19 cellular contexts compared by ENCODE assay signal in genomic region chr2:179917272-179917671, GRCh38. TPM values are rescaled to one million over a fixed set of nuclear protein-coding genes. Genes with fewer than 3 reads are reported as not detected.
A peak's percentile ranks its signal among the peaks of the same experiment; 100 is the strongest.
DNase-seq lines count a peak whose midpoint lies in the region; ATAC-seq and TF ChIP-seq lines count a peak whose summit lies in the region.
"Had no signal": no experiment of that assay in that cellular context is flagged by ENCODE, and none has a peak within 500 bp of the region (broad histone marks: within the 10 kb centered on the region; RNA-seq: fewer than 3 reads in every experiment).

No MANE protein-coding gene starts in this region.

- no peak overlapping the region for H2BK15ac ChIP-seq in mesenchymal stem cell (ENCODE audit: low read depth, poor library complexity, severe bottlenecking)

- no peak overlapping the region for H3K23ac ChIP-seq in mesenchymal stem cell (ENCODE audit: low read length in 2 of 2)

- H2AK5ac ChIP-seq in mesenchymal stem cell (ENCODE audit: low read length, severe bottlenecking), result no peak overlapping the region

- H3K14ac ChIP-seq in mesenchymal stem cell (ENCODE audit: low read length in 2 of 2), result no peak overlapping the region

- H2AFZ ChIP-seq in mesenchymal stem cell (ENCODE audit: low read depth, low read length), result no peak overlapping the region

- H4K91ac ChIP-seq in mesenchymal stem cell (ENCODE audit: low read length), result no peak overlapping the region

- H3K27me3 ChIP-seq in MG63, result no peaks in the 10 kb centered on the region
- no peaks in the 10 kb centered on the region for H3K27me3 ChIP-seq in mesenchymal stem cell (ENCODE audit: control insufficient read depth in 1 of 2, insufficient read depth in 1 of 2, low read length in 2 of 2)
- H3K27me3 ChIP-seq: suprapubic skin had no signal

- no peak overlapping the region for H3K4me3 ChIP-seq in MG63
- no peak overlapping the region for H3K4me3 ChIP-seq in choroid plexus epithelial cell (ENCODE audit: low read depth, low read length)
- no peak overlapping the region for H3K4me3 ChIP-seq in mesenchymal stem cell (ENCODE audit: insufficient read depth in 1 of 2, low read depth in 1 of 2, low read length in 2 of 2)
- H3K4me3 ChIP-seq: K562, suprapubic skin had no signal

- no peak for ATAC-seq in HG03175 (IDR thresholded peaks at IDR 0.05; ENCODE audit: unreplicated experiment)
- no peak for ATAC-seq in activated CD4-positive, CD25-positive, alpha-beta regulatory T cell treated with anti-CD3 and anti-CD28 coated beads, Interleukin-2, amount 50 U/mL, for 24 hours
- no peak for ATAC-seq in HG03135 (IDR thresholded peaks at IDR 0.05; ENCODE audit: unreplicated experiment)
- ATAC-seq: K562, left ventricle myocardium superior had no signal

- no peak overlapping the region for H3K9ac ChIP-seq in mesenchymal stem cell (ENCODE audit: low read length)

- no peaks in the 10 kb centered on the region for H3K79me1 ChIP-seq in mesenchymal stem cell (replicated peaks; ENCODE audit: low read length, poor library complexity, severe bottlenecking)

- no peak overlapping the region for H2BK12ac ChIP-seq in mesenchymal stem cell (ENCODE audit: low read length in 2 of 2)

- H3K4me1 ChIP-seq in mesenchymal stem cell (ENCODE audit: control insufficient read depth, insufficient read depth, low read depth, low read length), result no peaks in the 10 kb centered on the region
- H3K4me1 ChIP-seq: suprapubic skin had no signal

- no peak overlapping the region for H4K8ac ChIP-seq in mesenchymal stem cell (ENCODE audit: low read length)

- no peak overlapping the region for H2BK120ac ChIP-seq in mesenchymal stem cell (ENCODE audit: low read depth, low read length)

- no peak for TF ChIP-seq CTCF in choroid plexus epithelial cell (conservative IDR thresholded peaks at IDR 0.05; ENCODE audit: low read depth, low read length)

- H3K27ac ChIP-seq in mesenchymal stem cell (ENCODE audit: low read length, poor library complexity, severe bottlenecking), result no peak overlapping the region
- H3K27ac ChIP-seq: suprapubic skin had no signal

- no peak overlapping the region for H3K18ac ChIP-seq in mesenchymal stem cell (ENCODE audit: low read depth in 1 of 2, low read length in 2 of 2)

- peak; percentile 26 for DNase-seq in DMS53 treated with DMSO at 0.1 percent for 48 hours (lab: John Stamatoyannopoulos, UW; ENCODE audit: unreplicated experiment)
- DNase-seq in MG63, result peak; percentile 44
- peak; percentile 81 for DNase-seq in choroid plexus epithelial cell (ENCODE audit: low read depth)
- peak; percentile 57 for DNase-seq in mesenchymal stem cell
- DNase-seq in NCI-H345 (lab: John Stamatoyannopoulos, UW), result no peak
- DNase-seq: activated B cell treated with CpG ODN at 0.5 μM for 24 hours; activated naive CD4-positive, alpha-beta T cell treated with anti-CD3 and anti-CD28 coated beads, Interleukin-2, amount 50 U/mL, for 16 hours; CD4-positive, CD25-positive, alpha-beta regulatory T cell; hippocampal formation; left ventricle myocardium superior; naive B cell; NCI-H1694 treated with DMSO at 0.1 percent for 48 hours; NCI-H524 treated with DMSO at 0.1 percent for 48 hours; stimulated activated CD4-positive, alpha-beta T cell treated with anti-CD3 and anti-CD28 coated beads, Interleukin-15, amount 100 ng/mL, for 24 hours had no signal

- H3K36me3 ChIP-seq in MG63 (no peaks in the 10 kb centered on the region), mesenchymal stem cell (ENCODE audit: control insufficient read depth in 1 of 2, insufficient read depth in 2 of 2, low read depth in 1 of 2, low read length in 2 of 2) (no peaks in the 10 kb centered on the region)
- H3K36me3 ChIP-seq: suprapubic skin had no signal

- H3K4me2 ChIP-seq in mesenchymal stem cell (ENCODE audit: low read length, poor library complexity, severe bottlenecking), result no peak overlapping the region

- H3K9me3 ChIP-seq in MG63, result no peaks in the 10 kb centered on the region
- H3K9me3 ChIP-seq in mesenchymal stem cell (ENCODE audit: control insufficient read depth, low read length), result no peaks in the 10 kb centered on the region
- H3K9me3 ChIP-seq: suprapubic skin had no signal

- no peak overlapping the region for H3K4ac ChIP-seq in mesenchymal stem cell (ENCODE audit: low read depth in 1 of 2, low read length in 2 of 2)

- no peak overlapping the region for H2BK5ac ChIP-seq in mesenchymal stem cell (ENCODE audit: low read depth, low read length, poor library complexity, severe bottlenecking)

RNA-seq across cellular contexts. Expression of gene ZNF385B, which starts 55.9 kb away (rescaled TPM):
- total RNA-seq in MG63 (2014; rRNA removed; shearing (Covaris generic); ENCODE audit: low replicate concordance), result not detected in 2 replicates
- not detected for polyA plus RNA-seq in mesenchymal stem cell (2013, experiment 1 of 2)
- not detected for polyA plus RNA-seq in mesenchymal stem cell (2013, experiment 2 of 2)
- total RNA-seq: activated B cell treated with CpG ODN at 0.5 μM for 24 hours; CD4-positive, CD25-positive, alpha-beta regulatory T cell; K562 had no signal
- polyA plus RNA-seq: CD4-positive, CD25-positive, alpha-beta regulatory T cell had no signal
